1 cellular context compared by ENCODE assay signal in the genomic region with DNA sequence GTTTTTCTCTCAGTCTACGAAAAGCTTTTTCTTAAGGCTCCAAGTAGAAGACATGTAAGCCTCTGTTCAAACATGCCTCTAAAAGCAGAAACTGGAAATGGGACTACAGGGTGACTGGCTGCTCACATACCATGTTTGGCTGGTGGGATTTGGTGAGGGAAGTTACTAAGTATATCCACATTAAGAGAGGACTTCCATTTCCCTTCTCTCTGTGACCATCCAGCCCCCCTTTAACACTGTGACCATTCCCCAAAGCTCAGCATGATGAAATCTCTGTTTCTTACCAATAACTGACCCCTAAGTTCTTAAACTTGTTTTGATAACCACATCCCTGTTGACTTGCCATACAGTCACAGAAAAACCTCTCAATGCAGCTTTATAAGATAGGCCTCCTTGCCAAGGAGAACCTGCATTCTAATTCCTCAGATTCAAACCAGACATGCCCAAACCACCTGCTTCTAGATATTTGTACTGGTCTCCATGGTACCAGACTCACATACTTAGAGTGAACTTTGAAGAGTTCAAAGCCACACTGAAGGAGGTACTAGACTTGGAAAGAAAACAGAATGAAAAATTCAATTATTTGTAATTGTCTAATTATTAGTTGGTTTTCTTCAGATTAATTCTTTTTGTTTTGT.
TF ChIP-seq lines count a peak whose summit lies in the region.

No MANE protein-coding gene starts in this region.

TF ChIP-seq in SK-N-SH, 30 proteins besides CTCF, POLR2A, EP300 and RAD21 (continued from another document):
- TF ChIP-seq, protein P1, sequence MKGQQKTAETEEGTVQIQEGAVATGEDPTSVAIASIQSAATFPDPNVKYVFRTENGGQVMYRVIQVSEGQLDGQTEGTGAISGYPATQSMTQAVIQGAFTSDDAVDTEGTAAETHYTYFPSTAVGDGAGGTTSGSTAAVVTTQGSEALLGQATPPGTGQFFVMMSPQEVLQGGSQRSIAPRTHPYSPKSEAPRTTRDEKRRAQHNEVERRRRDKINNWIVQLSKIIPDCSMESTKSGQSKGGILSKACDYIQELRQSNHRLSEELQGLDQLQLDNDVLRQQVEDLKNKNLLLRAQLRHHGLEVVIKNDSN (IDR thresholded peaks at IDR 0.05; ENCODE audit: borderline replicate concordance, low read depth): no peak
- TF ChIP-seq ELF1 (IDR thresholded peaks at IDR 0.05) (no peak), NFIC (IDR thresholded peaks at IDR 0.05; ENCODE audit: borderline replicate concordance) (no peak)
TF ChIP-seq in SK-N-SH: peak in this region for 0.
